8 cellular contexts compared by ENCODE assay signal in the genomic region with DNA sequence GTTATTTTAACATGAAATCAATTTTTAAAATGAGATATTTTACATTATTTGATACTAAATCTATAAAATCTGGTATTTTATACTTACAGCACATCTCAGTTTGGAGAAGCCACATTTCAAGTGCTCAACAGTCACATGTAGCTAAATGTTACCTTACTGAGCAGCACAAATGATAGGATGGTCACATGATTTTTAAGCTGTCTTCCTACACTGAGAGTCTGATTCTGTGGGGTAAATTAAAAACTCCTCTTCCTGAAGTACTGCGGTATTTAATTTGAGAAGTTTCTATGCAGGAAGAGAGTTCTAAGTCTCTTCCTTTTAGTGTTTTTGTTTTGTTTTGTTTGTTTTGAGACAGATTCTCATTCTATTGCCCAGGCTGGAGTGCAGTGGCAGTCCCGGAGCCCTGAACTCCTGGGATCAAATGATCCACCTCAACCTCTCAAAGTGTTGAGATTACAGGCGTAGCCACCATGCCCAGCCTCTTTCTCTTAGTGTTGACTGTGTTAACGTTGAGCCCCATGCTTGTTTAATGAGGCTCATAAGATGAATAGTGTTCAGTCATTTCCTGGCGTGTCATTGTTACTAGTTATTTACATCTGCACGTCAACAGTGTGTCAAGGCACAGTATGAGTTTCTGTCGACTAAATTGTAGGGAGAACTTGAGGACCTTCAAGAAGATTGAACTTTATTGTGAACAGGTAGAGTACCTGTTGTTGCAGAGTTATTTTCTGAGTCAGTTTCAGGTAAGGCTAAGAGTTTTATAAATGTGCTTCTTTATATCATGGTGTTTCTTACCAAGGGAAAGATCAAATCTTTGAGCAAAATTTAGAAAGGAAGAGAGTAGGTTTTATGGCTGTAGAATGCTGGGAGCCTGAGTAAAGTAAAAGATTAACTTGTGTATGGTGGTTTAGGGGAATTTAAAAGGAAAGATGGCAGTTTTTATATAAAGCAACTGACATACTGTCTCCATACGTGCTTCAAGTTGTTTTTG. TPM values are rescaled to one million over a fixed set of nuclear protein-coding genes. Genes with fewer than 3 reads are reported as not detected.
DNase-seq lines count a peak whose midpoint lies in the region; ATAC-seq lines count a peak whose summit lies in the region.

No MANE protein-coding gene starts in this region.

- peak overlapping the region; percentile 98 for H3K27ac Mint-ChIP-seq in activated T-helper 2 cell treated with anti-CD3 and anti-CD28 coated beads, Interferon-gamma antibody, Interleukin-2, Interleukin-4, amounts not matched to agents 10 μg/mL and 5 μg/mL and 100 μg/mL, durations not matched to agents 14 hours and 24 hours and 36 hours

- no peaks in the 10 kb centered on the region for H3K27me3 Mint-ChIP-seq in activated T-helper 2 cell treated with anti-CD3 and anti-CD28 coated beads, Interferon-gamma antibody, Interleukin-2, Interleukin-4, amounts not matched to agents 10 μg/mL and 5 μg/mL and 100 μg/mL, durations not matched to agents 14 hours and 24 hours and 36 hours (ENCODE audit: low read depth)

- no peak for ATAC-seq in HG03108 (IDR thresholded peaks at IDR 0.05; ENCODE audit: unreplicated experiment)
- no peak for ATAC-seq in HG02852 (IDR thresholded peaks at IDR 0.05; ENCODE audit: unreplicated experiment)
- no peak for ATAC-seq in GM21515 (IDR thresholded peaks at IDR 0.05; ENCODE audit: unreplicated experiment)
- ATAC-seq in HG02870 (IDR thresholded peaks at IDR 0.05; ENCODE audit: unreplicated experiment), result no peak

- H3K36me3 Mint-ChIP-seq in activated T-helper 2 cell treated with anti-CD3 and anti-CD28 coated beads, Interferon-gamma antibody, Interleukin-2, Interleukin-4, amounts not matched to agents 10 μg/mL and 5 μg/mL and 100 μg/mL, durations not matched to agents 14 hours and 24 hours and 36 hours (ENCODE audit: low read depth), result peaks cover 18% of the 10 kb centered on the region

- intact Hi-C loops in activated T-helper 2 cell treated with anti-CD3 and anti-CD28 coated beads, Interferon-gamma antibody, Interleukin-2, Interleukin-4, amounts not matched to agents 10 μg/mL and 5 μg/mL and 100 μg/mL, durations not matched to agents 14 hours and 24 hours and 36 hours (cut with micrococcal nuclease), result loop anchor here (5.0 to 10.0 kb wide), 5 partner anchors 33 to 1735 kb away; a partner anchor contains a TSS

- peak; percentile 47 for DNase-seq in COLO668 (lab: John Stamatoyannopoulos, UW; ENCODE audit: unreplicated experiment)
- DNase-seq in NAMALWA (ENCODE audit: low spot score), result peak; percentile 77
- DNase-seq in activated T-helper 2 cell treated with anti-CD3 and anti-CD28 coated beads, Interferon-gamma antibody, Interleukin-2, Interleukin-4, amounts not matched to agents 10 μg/mL and 5 μg/mL and 100 μg/mL, durations not matched to agents 14 hours and 24 hours and 36 hours (ENCODE audit: low spot score), result peak; percentile 33
- peak; percentile 87 to 96 for DNase-seq in lung microvascular endothelial cell (ENCODE audit: low read depth in 2 of 2)

- peak overlapping the region; percentile 79 for H3K4me3 Mint-ChIP-seq in activated T-helper 2 cell treated with anti-CD3 and anti-CD28 coated beads, Interferon-gamma antibody, Interleukin-2, Interleukin-4, amounts not matched to agents 10 μg/mL and 5 μg/mL and 100 μg/mL, durations not matched to agents 14 hours and 24 hours and 36 hours (ENCODE audit: low read depth)

- H3K9me3 Mint-ChIP-seq in activated T-helper 2 cell treated with anti-CD3 and anti-CD28 coated beads, Interferon-gamma antibody, Interleukin-2, Interleukin-4, amounts not matched to agents 10 μg/mL and 5 μg/mL and 100 μg/mL, durations not matched to agents 14 hours and 24 hours and 36 hours, result no peaks in the 10 kb centered on the region

- H3K4me1 Mint-ChIP-seq in activated T-helper 2 cell treated with anti-CD3 and anti-CD28 coated beads, Interferon-gamma antibody, Interleukin-2, Interleukin-4, amounts not matched to agents 10 μg/mL and 5 μg/mL and 100 μg/mL, durations not matched to agents 14 hours and 24 hours and 36 hours (ENCODE audit: low read depth), result peaks cover 41% of the 10 kb centered on the region

RNA-seq across cellular contexts. Expression of a gene that starts 3.3 kb away (rescaled TPM):
- total RNA-seq in activated T-helper 2 cell treated with anti-CD3 and anti-CD28 coated beads, Interferon-gamma antibody, Interleukin-2, Interleukin-4, amounts not matched to agents 10 μg/mL and 5 μg/mL and 100 μg/mL, durations not matched to agents 14 hours and 24 hours and 36 hours, result 18.8 and 21.6 TPM in 2 replicates
- 13.1 and 32.5 TPM in 2 replicates for total RNA-seq in lung microvascular endothelial cell

RNA-seq across cellular contexts. Expression of a gene that starts 3.5 kb away (rescaled TPM):
- 21.0 and 21.7 TPM in 2 replicates for total RNA-seq in activated T-helper 2 cell treated with anti-CD3 and anti-CD28 coated beads, Interferon-gamma antibody, Interleukin-2, Interleukin-4, amounts not matched to agents 10 μg/mL and 5 μg/mL and 100 μg/mL, durations not matched to agents 14 hours and 24 hours and 36 hours
- 11.6 and 12.5 TPM in 2 replicates for total RNA-seq in lung microvascular endothelial cell

Comparison
In these comparisons a context has a peak if more than half of its experiments do, and no peak if none do; other contexts are left out.
1. DNase-seq: peak in every context shown above with its lines; median percentile 92 in lung microvascular endothelial cell; 77 in NAMALWA; 47 in COLO668; 33 in activated T-helper 2 cell treated with anti-CD3 and anti-CD28 coated beads, Interferon-gamma antibody, Interleukin-2, Interleukin-4, amounts not matched to agents 10 μg/mL and 5 μg/mL and 100 μg/mL, durations not matched to agents 14 hours and 24 hours and 36 hours.